Comparison of ENCODE assay signal across 9 cellular contexts in the genomic region with DNA sequence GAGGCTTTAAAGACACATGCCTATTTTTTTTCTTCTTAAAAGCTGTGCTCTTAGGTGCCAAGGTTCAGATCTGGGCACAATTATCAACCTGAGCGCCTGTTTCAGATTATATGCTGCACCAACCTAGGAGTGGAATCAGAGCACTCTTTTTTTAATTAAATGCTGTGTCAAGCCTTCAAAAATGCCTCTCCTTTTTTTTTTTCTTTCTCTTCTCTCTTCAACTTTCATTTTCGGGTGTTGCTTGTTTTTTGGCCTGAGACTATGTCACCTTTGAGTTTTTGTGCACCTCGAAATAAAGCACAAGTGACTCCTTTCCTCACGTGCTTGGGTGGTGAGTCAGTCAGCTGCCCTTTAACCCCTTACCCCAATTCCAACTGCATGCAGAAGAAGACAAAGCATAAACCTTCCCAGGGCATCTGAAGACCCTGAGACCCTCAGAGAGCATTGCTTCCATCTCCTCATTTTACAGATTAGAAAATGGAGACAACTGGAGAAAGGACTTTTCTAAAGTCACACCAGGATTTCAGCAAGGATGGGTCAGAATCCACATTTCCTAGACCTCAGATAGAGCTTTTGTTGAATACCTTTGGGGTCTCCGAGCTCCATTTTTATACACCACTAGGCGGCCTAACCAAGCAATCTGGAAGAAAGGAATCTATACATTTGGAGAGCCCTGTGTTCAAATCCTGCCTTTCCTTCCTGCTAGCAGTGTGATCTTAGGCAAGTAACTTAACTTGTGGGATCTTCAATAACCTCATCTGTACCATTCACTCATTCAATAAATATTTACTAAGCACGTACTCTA. TPM values are rescaled to one million over a fixed set of nuclear protein-coding genes. Genes with fewer than 3 reads are reported as not detected.
A peak's percentile ranks its signal among the peaks of the same experiment; 100 is the strongest.
DNase-seq lines count a peak whose midpoint lies in the region; ATAC-seq and TF ChIP-seq lines count a peak whose summit lies in the region.
"Had no signal": no experiment of that assay in that cellular context is flagged by ENCODE, and none has a peak within 500 bp of the region (broad histone marks: within the 10 kb centered on the region; RNA-seq: fewer than 3 reads in every experiment).

No MANE protein-coding gene starts in this region.

- H3K27ac ChIP-seq in ectodermal cell (ENCODE audit: insufficient read depth, low read depth, low read length, poor library complexity, severe bottlenecking) (peak overlapping the region; percentile 62), parathyroid adenoma (no peak overlapping the region)

- H3K4me2 ChIP-seq in parathyroid adenoma (ENCODE audit: low read length) = peak overlapping the region; percentile 25

- no peak for TF ChIP-seq CTCF in parathyroid adenoma (IDR thresholded peaks at IDR 0.05)

- DNase-seq in amygdala (lab: John Stamatoyannopoulos, UW) (no peak), NCI-H345 (lab: John Stamatoyannopoulos, UW) (no peak), NCI-H1417 (lab: John Stamatoyannopoulos, UW) (no peak), T-helper 1 cell (no peak)
- DNase-seq: stimulated activated CD4-positive, alpha-beta T cell treated with anti-CD3 and anti-CD28 coated beads, Interleukin-15, amount 100 ng/mL, for 24 hours had no signal

- H3K27me3 ChIP-seq in ectodermal cell (ENCODE audit: control insufficient read depth, insufficient read depth, low read length, poor library complexity, severe bottlenecking) = no peaks in the 10 kb centered on the region
- no peaks in the 10 kb centered on the region for H3K27me3 ChIP-seq in parathyroid adenoma (ENCODE audit: control insufficient read depth, insufficient read depth, low read length)

- H3K9ac ChIP-seq in ES-I3 (ENCODE audit: low read depth, low read length) (peak overlapping the region; percentile 2; the same call in 1 of the 2 replicates), parathyroid adenoma (no peak overlapping the region)

- no peaks in the 10 kb centered on the region for H3K79me2 ChIP-seq in parathyroid adenoma

- H3K4me3 ChIP-seq in ectodermal cell (ENCODE audit: insufficient read depth, low read depth, low read length) (peak overlapping the region; percentile 32), parathyroid adenoma (ENCODE audit: low read depth, low read length) (no peak overlapping the region)

- peak; percentile 34 for ATAC-seq in HG03439 (IDR thresholded peaks at IDR 0.05; ENCODE audit: unreplicated experiment)

- H2AFZ ChIP-seq in parathyroid adenoma = peak overlapping the region; percentile 65

- H3K36me3 ChIP-seq in ES-I3 (ENCODE audit: insufficient read depth, low read length) = no peaks in the 10 kb centered on the region
- no peaks in the 10 kb centered on the region for H3K36me3 ChIP-seq in ectodermal cell (ENCODE audit: control insufficient read depth, insufficient read depth, low read length)
- no peaks in the 10 kb centered on the region for H3K36me3 ChIP-seq in parathyroid adenoma (ENCODE audit: control insufficient read depth, insufficient read depth, low read length)

- H3K9me3 ChIP-seq in ES-I3 (ENCODE audit: control insufficient read depth, insufficient read depth, low read length) = no peaks in the 10 kb centered on the region
- H3K9me3 ChIP-seq in ectodermal cell (ENCODE audit: control insufficient read depth, low read length) = no peaks in the 10 kb centered on the region
- H3K9me3 ChIP-seq in parathyroid adenoma (ENCODE audit: control insufficient read depth, low read length) = no peaks in the 10 kb centered on the region

- peaks cover 16% of the 10 kb centered on the region; the same call in 1 of the 2 replicates for H3K4me1 ChIP-seq in ES-I3 (ENCODE audit: insufficient read depth, low read length)
- H3K4me1 ChIP-seq in ectodermal cell (ENCODE audit: control insufficient read depth, insufficient read depth, low read length) = peaks cover 38% of the 10 kb centered on the region
- H3K4me1 ChIP-seq in parathyroid adenoma = no peaks in the 10 kb centered on the region

- WGBS in ectodermal cell, 2 experiments = 73 to 80% methylated on average over 7 of the region's 7 CpGs

RNA-seq across cellular contexts. Expression of gene PRICKLE2, which starts 0.6 kb away (rescaled TPM):
- polyA plus RNA-seq in ectodermal cell (2013, experiment 1 of 4) = 9.2 TPM
- polyA plus RNA-seq in ectodermal cell (2013, experiment 2 of 4) = 8.7 TPM
- 6.6 TPM for polyA plus RNA-seq in ectodermal cell (2013, experiment 3 of 4)
- 6.5 TPM for polyA plus RNA-seq in ectodermal cell (2013, experiment 4 of 4)
